8 cellular contexts compared by ENCODE assay signal in the genomic region with DNA sequence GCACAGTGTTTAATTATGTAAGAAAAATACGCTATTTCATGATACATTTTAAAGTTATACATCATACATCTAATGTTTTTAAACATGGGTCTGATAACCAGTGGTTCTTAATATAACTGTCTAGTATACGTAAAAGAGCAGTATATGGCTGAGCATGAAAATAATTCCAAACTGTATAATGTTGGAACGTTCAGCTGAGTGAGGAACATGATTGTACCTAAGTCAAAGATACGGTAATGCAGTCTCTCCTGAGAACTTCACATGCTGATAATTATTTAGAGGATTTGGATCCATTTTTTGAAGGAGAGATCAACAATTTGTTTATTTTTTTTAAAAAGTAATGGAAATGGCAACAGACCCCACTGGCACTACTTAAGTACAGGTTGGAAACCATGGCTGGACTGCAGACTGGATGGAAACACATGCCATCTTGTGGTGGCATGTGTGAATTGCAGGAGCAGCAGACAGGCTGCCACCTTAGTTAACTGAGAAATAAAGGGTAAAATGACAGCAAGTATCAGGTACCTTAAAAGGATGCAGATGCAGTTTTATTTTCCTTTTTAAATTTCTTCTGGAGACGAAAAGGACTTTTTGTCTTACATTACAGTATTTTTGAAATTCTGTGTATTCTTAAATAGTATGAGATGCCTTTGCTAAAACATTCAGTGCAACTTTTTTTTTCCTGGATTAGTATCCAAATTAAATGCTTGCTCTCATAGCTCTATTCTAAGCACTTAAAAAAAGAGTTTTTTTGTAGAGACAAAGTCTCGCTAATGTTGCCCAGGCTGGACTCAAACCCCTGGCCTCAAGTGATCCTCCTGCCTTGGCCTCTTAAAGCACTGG.
DNase-seq lines count a peak whose midpoint lies in the region; ATAC-seq and TF ChIP-seq lines count a peak whose summit lies in the region.

No MANE protein-coding gene starts in this region.

- no peak for TF ChIP-seq POLR2A in right lobe of liver (IDR thresholded peaks at IDR 0.05)

- BruUV-seq in MCF 10A (replicated peaks; lab: Mats Ljungman, UMichigan), result no TSS peak

- CTCF ChIA-PET in MCF 10A (lab: Yijun Ruan, JAX), result interaction anchor here (0.6 to 4.7 kb wide), 35 partner anchors 10 to 691 kb away, joined by 3 to 61 read pairs (median 4); partner anchors contain the start of gene HEATR1

- H3K4me3 ChIP-seq in right lobe of liver, result no peak overlapping the region

- peaks cover 0 to 20% (median 7%) of the 10 kb centered on the region in 4 donors for H3K4me1 ChIP-seq in right lobe of liver

- H3K27ac Mint-ChIP-seq in MCF 10A (ENCODE audit: low read depth, unreplicated experiment), result no peak overlapping the region

- 72% methylated on average over 6 of the region's 6 CpGs for WGBS in right lobe of liver (ENCODE audit: insufficient coverage, low coverage, low lambda C conversion rate, missing lambda C conversion rate)

- peak; percentile 19 for DNase-seq in GDM1 (lab: John Stamatoyannopoulos, UW)
- peak; percentile 38 for DNase-seq in HuH-7 (ENCODE audit: low spot score)
- DNase-seq in SKM-1 treated with dmso at 0.1 percent for 144 hours (lab: John Stamatoyannopoulos, UW; ENCODE audit: unreplicated experiment), result peak; percentile 57
- peak; percentile 76 for DNase-seq in MCF 10A (ENCODE audit: unreplicated experiment)
- DNase-seq in right lobe of liver, result peak in 1 of 3 donors; percentile 56
- peak; percentile 20 for DNase-seq in stimulated activated naive CD4-positive, alpha-beta T cell treated with Interleukin-2 at 50 U/mL for 16 hours (lab: John Stamatoyannopoulos, UW)
- no peak for DNase-seq in NCI-H526 treated with DMSO at 0.1 percent for 48 hours (lab: John Stamatoyannopoulos, UW)

- H3K4me1 Mint-ChIP-seq in MCF 10A (ENCODE audit: insufficient read depth, unreplicated experiment), result peaks cover 5% of the 10 kb centered on the region

- no peak overlapping the region for H3K4me3 Mint-ChIP-seq in MCF 10A (ENCODE audit: unreplicated experiment)

- peaks cover 89% of the 10 kb centered on the region for H3K36me3 Mint-ChIP-seq in MCF 10A (ENCODE audit: insufficient read depth, unreplicated experiment)

- POLR2A ChIA-PET in MCF 10A (lab: Yijun Ruan, JAX), result interaction anchor here (0.7 to 1.2 kb wide), 4 partner anchors 73 to 518 kb away, joined by 3 read pairs; partner anchors contain the start of gene MTR

- peaks cover 0 to 12% (median under 1%) of the 10 kb centered on the region in 4 donors for H3K36me3 ChIP-seq in right lobe of liver

- no peaks in the 10 kb centered on the region for H3K27me3 Mint-ChIP-seq in MCF 10A (ENCODE audit: insufficient read depth, unreplicated experiment)

- H3K9me3 Mint-ChIP-seq in MCF 10A (ENCODE audit: unreplicated experiment), result no peaks in the 10 kb centered on the region

- no peaks in the 10 kb centered on the region for H3K9me3 ChIP-seq in right lobe of liver

- H3K27me3 ChIP-seq in right lobe of liver, result no peaks in the 10 kb centered on the region

- peak; percentile 78 for ATAC-seq in GM21390 (IDR thresholded peaks at IDR 0.05; ENCODE audit: unreplicated experiment)
- ATAC-seq in right lobe of liver, result peak; percentile 92 to 95 (median 93)

- TF ChIP-seq CTCF in MCF 10A (IDR thresholded peaks at IDR 0.05; ENCODE audit: unreplicated experiment), result peak; percentile 99
- peak; percentile 92 to 98 (median 94) for TF ChIP-seq CTCF in right lobe of liver (IDR thresholded peaks at IDR 0.05)

- intact Hi-C loops in MCF 10A (cut with micrococcal nuclease) (loop anchor here (1.0 to 5.0 kb wide), 5 partner anchors 110 to 766 kb away; no protein-coding TSS in a partner anchor), right lobe of liver (cut with DNase I) (loop anchor here (5.0 kb wide), 2 partner anchors 107 to 112 kb away; no protein-coding TSS in a partner anchor)

- no peak overlapping the region for H3K27ac ChIP-seq in right lobe of liver
